In the genomic region with DNA sequence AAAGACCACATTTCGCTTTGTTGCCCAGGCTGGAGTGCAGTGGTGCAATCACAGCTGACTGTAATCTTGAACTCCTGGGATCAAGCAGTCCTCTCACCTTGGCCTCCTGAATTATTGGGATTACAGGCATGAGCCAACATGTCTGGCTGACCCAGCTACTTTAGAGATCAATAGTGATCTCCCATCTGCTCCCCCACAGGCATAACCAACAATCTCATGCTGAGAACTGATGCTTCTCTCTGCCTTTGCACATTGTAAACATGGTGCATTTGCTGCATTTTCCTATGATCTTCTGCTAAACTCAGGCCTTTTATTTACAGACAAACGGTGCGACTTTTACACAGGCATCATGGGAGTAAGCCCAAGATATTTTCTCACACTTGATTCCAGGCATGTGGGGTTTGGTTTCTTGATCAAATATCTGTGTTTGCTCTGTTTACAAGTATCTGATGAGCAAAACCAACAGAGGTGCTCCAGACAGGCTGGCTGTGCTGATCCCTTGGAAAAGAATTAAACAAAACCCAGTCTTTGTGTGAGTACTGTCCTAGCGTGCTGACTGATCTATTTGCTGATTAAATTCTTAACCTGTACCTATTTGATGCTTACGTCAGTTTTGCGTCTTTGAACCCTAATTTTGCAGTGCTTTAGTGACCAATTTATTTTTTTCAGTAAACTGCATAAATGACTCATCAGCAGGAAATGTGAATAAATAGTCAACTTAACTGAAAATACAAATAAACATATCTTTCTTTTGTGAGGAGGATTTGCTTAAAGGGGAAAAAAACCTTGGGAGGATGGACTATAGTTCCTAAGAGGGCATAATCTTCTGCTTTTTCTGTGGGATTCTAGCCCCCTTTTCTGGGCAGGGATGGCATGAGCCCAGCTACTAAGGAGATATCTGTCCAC, we compare ENCODE assay signal across 8 cellular contexts.
A peak's percentile ranks its signal among the peaks of the same experiment; 100 is the strongest.
DNase-seq lines count a peak whose midpoint lies in the region; ATAC-seq and TF ChIP-seq lines count a peak whose summit lies in the region.

No MANE protein-coding gene starts in this region.

- H3K4me3 Mint-ChIP-seq in activated CD4-positive, alpha-beta memory T cell treated with anti-CD3 and anti-CD28 coated beads, Interleukin-2, amount 10 ng/mL, durations not matched to agents 7 days and 5 days = no peak overlapping the region
- H3K4me3 Mint-ChIP-seq in T-helper 17 cell = no peak overlapping the region

- no peak for TF ChIP-seq CTCF in lung (IDR thresholded peaks at IDR 0.05; ENCODE audit: control extremely low read depth, extremely low read depth)
- TF ChIP-seq CTCF in tibial nerve (IDR thresholded peaks at IDR 0.05) = no peak

- H3K27ac ChIP-seq in lung (ENCODE audit: low read depth in 1 of 2, low read length in 1 of 2) (peak overlapping the region in 1 of 2 donors; percentile 42), tibial nerve (no peak overlapping the region)

- H3K9me3 Mint-ChIP-seq in activated CD4-positive, alpha-beta memory T cell treated with anti-CD3 and anti-CD28 coated beads, Interleukin-2, amount 10 ng/mL, durations not matched to agents 7 days and 5 days = peaks cover 13% of the 10 kb centered on the region

- WGBS in lung, 2 donors = 75 to 86% methylated on average over 6 of the region's 6 CpGs
- WGBS in tibial nerve, 2 donors = 74% methylated on average over 6 of the region's 6 CpGs

- H3K9me3 ChIP-seq in lung (ENCODE audit: control insufficient read depth in 2 of 2, insufficient read depth in 1 of 2, low read length in 1 of 2) = no peaks in the 10 kb centered on the region
- no peaks in the 10 kb centered on the region for H3K9me3 ChIP-seq in tibial nerve
- H3K9me3 ChIP-seq in T-helper 17 cell (ENCODE audit: control insufficient read depth, low read length, poor library complexity, severe bottlenecking) = no peaks in the 10 kb centered on the region

- POLR2A ChIA-PET in activated CD4-positive, alpha-beta memory T cell treated with anti-CD3 and anti-CD28 coated beads, Interleukin-2, amount 10 ng/mL, durations not matched to agents 7 days and 5 days (lab: Charles Lee) = interaction anchor here (1.1 to 3.7 kb wide), 2 partner anchors 9 to 10 kb away, joined by 4 to 13 read pairs; no protein-coding TSS in a partner anchor

- H3K36me3 Mint-ChIP-seq in activated CD4-positive, alpha-beta memory T cell treated with anti-CD3 and anti-CD28 coated beads, Interleukin-2, amount 10 ng/mL, durations not matched to agents 7 days and 5 days (ENCODE audit: low read depth) = peaks cover 9% of the 10 kb centered on the region
- no peaks in the 10 kb centered on the region for H3K36me3 Mint-ChIP-seq in T-helper 17 cell (ENCODE audit: low read depth)

- peak; percentile 33 for ATAC-seq in lung (ENCODE audit: insufficient read depth, low FRiP score)
- no peak for ATAC-seq in T-helper 17 cell

- peaks cover 44% of the 10 kb centered on the region for H3K4me1 Mint-ChIP-seq in activated CD4-positive, alpha-beta memory T cell treated with anti-CD3 and anti-CD28 coated beads, Interleukin-2, amount 10 ng/mL, durations not matched to agents 7 days and 5 days
- peaks cover 3% of the 10 kb centered on the region for H3K4me1 Mint-ChIP-seq in T-helper 17 cell

- no peaks in the 10 kb centered on the region for H3K36me3 ChIP-seq in lung (ENCODE audit: control insufficient read depth in 2 of 2, insufficient read depth in 2 of 2, low read length in 2 of 2)
- no peaks in the 10 kb centered on the region for H3K36me3 ChIP-seq in tibial nerve

- no peaks in the 10 kb centered on the region for H3K27me3 Mint-ChIP-seq in activated CD4-positive, alpha-beta memory T cell treated with anti-CD3 and anti-CD28 coated beads, Interleukin-2, amount 10 ng/mL, durations not matched to agents 7 days and 5 days
- H3K27me3 Mint-ChIP-seq in T-helper 17 cell = no peaks in the 10 kb centered on the region

- H3K27me3 ChIP-seq in lung (ENCODE audit: control insufficient read depth, insufficient read depth) = no peaks in the 10 kb centered on the region
- H3K27me3 ChIP-seq in tibial nerve = no peaks in the 10 kb centered on the region

- in situ Hi-C loops in G401 (cut with HindIII; ENCODE audit: low sequenced_read_pairs) = no loop called here

- TF ChIP-seq EP300 in tibial nerve (IDR thresholded peaks at IDR 0.05) = no peak

- DNase-seq in G401 (ENCODE audit: low spot score) = peak; percentile 7
- peak; percentile 36 for DNase-seq in LHCN-M2 (ENCODE audit: low read depth)
- DNase-seq in activated CD4-positive, alpha-beta memory T cell treated with anti-CD3 and anti-CD28 coated beads, Interleukin-2, amount 10 ng/mL, durations not matched to agents 7 days and 5 days = no peak
- DNase-seq in lung (ENCODE audit: low spot score) = no peak
- no peak for DNase-seq in tibial nerve (ENCODE audit: low spot score in 2 of 2)
- no peak for DNase-seq in nucleus accumbens (lab: John Stamatoyannopoulos, UW)
- DNase-seq in T-helper 17 cell = no peak
- no peak for DNase-seq in mesenteric fat pad (ENCODE audit: low spot score)

- CTCF ChIA-PET in activated CD4-positive, alpha-beta memory T cell treated with anti-CD3 and anti-CD28 coated beads, Interleukin-2, amount 10 ng/mL, durations not matched to agents 7 days and 5 days (lab: Charles Lee) = no interaction called here

- peak overlapping the region; percentile 79 for H3K27ac Mint-ChIP-seq in activated CD4-positive, alpha-beta memory T cell treated with anti-CD3 and anti-CD28 coated beads, Interleukin-2, amount 10 ng/mL, durations not matched to agents 7 days and 5 days
- no peak overlapping the region for H3K27ac Mint-ChIP-seq in T-helper 17 cell

- H3K4me1 ChIP-seq in lung (ENCODE audit: control insufficient read depth in 2 of 2, insufficient read depth in 2 of 2, low read length in 2 of 2) (peaks cover 2 to 3% of the 10 kb centered on the region in 2 donors), tibial nerve (peaks cover 0 to 4% (median 2%) of the 10 kb centered on the region in 4 donors)

- no peak for TF ChIP-seq POLR2A in tibial nerve (IDR thresholded peaks at IDR 0.05)

- H3K4me3 ChIP-seq in lung = no peak overlapping the region
- H3K4me3 ChIP-seq in tibial nerve = no peak overlapping the region

Comparison
In these comparisons a context has a peak if more than half of its experiments do, and no peak if none do; other contexts are left out.
1. DNase-seq: peak in G401 (single experiment) and LHCN-M2 (single experiment); none in activated CD4-positive, alpha-beta memory T cell treated with anti-CD3 and anti-CD28 coated beads, Interleukin-2, amount 10 ng/mL, durations not matched to agents 7 days and 5 days (single experiment), lung (single experiment), tibial nerve (0 of 2), nucleus accumbens (0 of 56), T-helper 17 cell (0 of 3) and mesenteric fat pad (single experiment).